In the genomic region with DNA sequence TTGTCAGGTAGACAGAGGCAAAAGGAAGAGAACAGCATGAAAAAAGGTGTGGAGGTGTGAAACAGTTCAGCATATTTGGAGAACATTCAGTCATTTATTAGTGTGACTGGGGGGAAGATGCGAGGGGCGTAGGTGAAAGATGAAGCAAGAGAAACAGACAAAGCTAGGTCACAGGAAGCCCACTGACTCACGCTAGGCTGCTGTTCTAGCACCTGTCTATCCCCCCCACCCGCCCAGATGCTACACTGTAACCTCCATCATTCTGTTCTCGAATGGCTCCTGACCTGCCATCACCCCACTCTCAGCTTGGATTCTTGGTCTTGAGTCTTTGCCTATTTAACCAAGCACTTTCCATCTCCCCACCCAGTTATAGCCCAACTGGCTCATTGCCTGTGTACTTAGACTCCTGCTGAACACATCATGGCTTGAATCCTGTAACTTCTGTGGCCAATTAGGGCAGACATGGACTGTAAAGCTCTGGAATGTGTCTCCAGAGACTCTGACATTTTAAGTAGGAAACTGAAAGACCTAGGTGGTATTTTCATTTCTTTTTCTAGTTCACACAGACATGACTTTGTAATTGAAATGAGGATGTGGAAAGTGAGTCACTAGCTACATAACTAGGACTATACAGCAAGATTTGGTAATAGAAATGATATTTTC, we compare ENCODE assay signal across 10 cellular contexts. TPM values are rescaled to one million over a fixed set of nuclear protein-coding genes. Genes with fewer than 3 reads are reported as not detected.
A peak's percentile ranks its signal among the peaks of the same experiment; 100 is the strongest.
DNase-seq lines count a peak whose midpoint lies in the region; ATAC-seq and TF ChIP-seq lines count a peak whose summit lies in the region.
"Had no signal": no experiment of that assay in that cellular context is flagged by ENCODE, and none has a peak within 500 bp of the region (broad histone marks: within the 10 kb centered on the region; RNA-seq: fewer than 3 reads in every experiment).

No MANE protein-coding gene starts in this region.

- peak; percentile 35 for ATAC-seq in GM21529 (IDR thresholded peaks at IDR 0.05; ENCODE audit: unreplicated experiment)
- ATAC-seq in HG02588 (IDR thresholded peaks at IDR 0.05; ENCODE audit: unreplicated experiment): no peak

- POLR2A ChIA-PET in BJ (lab: Charles Lee): interaction anchor here (0.6 to 2.4 kb wide), 4 partner anchors 9 to 63 kb away, joined by 3 to 9 read pairs (median 4); partner anchors contain the start of gene LOXL3

- peaks cover 8% of the 10 kb centered on the region for H3K4me1 ChIP-seq in Karpas-422 (ENCODE audit: low read length)
- H3K4me1 ChIP-seq: esophagus muscularis mucosa had no signal

- H2AFZ ChIP-seq in Karpas-422 (ENCODE audit: low read length): no peak overlapping the region

- H4K20me1 ChIP-seq in Karpas-422 (ENCODE audit: insufficient read depth, low read depth, low read length): no peaks in the 10 kb centered on the region

- no peaks in the 10 kb centered on the region for H3K9me3 ChIP-seq in Karpas-422 (ENCODE audit: low read length)
- H3K9me3 ChIP-seq: esophagus muscularis mucosa had no signal

- no peak overlapping the region for H3K9ac ChIP-seq in Karpas-422 (ENCODE audit: low read length)

- peak; percentile 96 for DNase-seq in BJ (ENCODE audit: low read depth)
- peak; percentile 41 to 50 for DNase-seq in activated T-cell treated with anti-CD3 and anti-CD28 coated beads, Interleukin-2, amount 50 U/mL, for 48 hours
- DNase-seq in islet precursor cell: peak; percentile 65
- no peak for DNase-seq in germinal center (ENCODE audit: low spot score)
- no peak for DNase-seq in Karpas-422
- DNase-seq in DMS 273 (lab: John Stamatoyannopoulos, UW; ENCODE audit: unreplicated experiment): no peak
- DNase-seq: H7 had no signal

- no peak for TF ChIP-seq CTCF in BJ (IDR thresholded peaks at IDR 0.05; ENCODE audit: insufficient read depth, low read depth, low read length)

- H3K4me2 ChIP-seq in Karpas-422 (ENCODE audit: low read depth, low read length, poor library complexity, severe bottlenecking): no peak overlapping the region

- H3K4me3 ChIP-seq in BJ (ENCODE audit: low read depth, low read length) (no peak overlapping the region), Karpas-422 (ENCODE audit: low read length) (no peak overlapping the region)
- H3K4me3 ChIP-seq: esophagus muscularis mucosa had no signal

- H3K79me2 ChIP-seq in Karpas-422 (ENCODE audit: low read length): no peaks in the 10 kb centered on the region

- H3K27ac ChIP-seq in Karpas-422 (ENCODE audit: low read length): no peak overlapping the region
- H3K27ac ChIP-seq: esophagus muscularis mucosa had no signal

- CTCF ChIA-PET in BJ (lab: Yijun Ruan, JAX): interaction anchor here (0.8 to 3.5 kb wide), 7 partner anchors 9 to 84 kb away, joined by 3 to 13 read pairs (median 4); partner anchors contain the start of genes CCDC142, LOXL3 and TTC31

- H3K36me3 ChIP-seq in BJ (ENCODE audit: control insufficient read depth, insufficient read depth, low read length) (no peaks in the 10 kb centered on the region), Karpas-422 (ENCODE audit: insufficient read depth, low read length) (no peaks in the 10 kb centered on the region)
- H3K36me3 ChIP-seq: esophagus muscularis mucosa had no signal

- no peaks in the 10 kb centered on the region for H3K27me3 ChIP-seq in BJ (ENCODE audit: control insufficient read depth, insufficient read depth, low read length)
- no peaks in the 10 kb centered on the region for H3K27me3 ChIP-seq in Karpas-422 (ENCODE audit: low read length)

- no peaks in the 10 kb centered on the region for H3K9me2 ChIP-seq in Karpas-422 (replicated peaks; ENCODE audit: insufficient read depth, low read length)

RNA-seq across cellular contexts. Expression of gene DOK1, which starts 12.0 kb away (rescaled TPM):
- 19.8 and 28.7 TPM in 2 replicates for polyA plus RNA-seq in BJ (2011; rRNA removed)
- polyA minus RNA-seq in BJ (2011; rRNA and poly(A)+ RNA removed): 18.5 and 29.9 TPM in 2 replicates
- 24.7 and 57.1 TPM in 2 replicates for total RNA-seq in Karpas-422 (2014; rRNA removed; shearing (Covaris generic); ENCODE audit: low replicate concordance)

RNA-seq across cellular contexts. Expression of gene LOXL3, which starts 12.8 kb away (rescaled TPM):
- 95.8 and 130 TPM in 2 replicates for polyA plus RNA-seq in BJ (2011; rRNA removed)
- 70.1 and 140 TPM in 2 replicates for polyA minus RNA-seq in BJ (2011; rRNA and poly(A)+ RNA removed)
- total RNA-seq in Karpas-422 (2014; rRNA removed; shearing (Covaris generic); ENCODE audit: low replicate concordance): 0.15 and 1.3 TPM in 2 replicates

RNA-seq across cellular contexts. Expression of gene HTRA2, which starts 36.8 kb away (rescaled TPM):
- 26.0 and 36.1 TPM in 2 replicates for polyA plus RNA-seq in BJ (2011; rRNA removed)
- 19.0 and 32.7 TPM in 2 replicates for polyA minus RNA-seq in BJ (2011; rRNA and poly(A)+ RNA removed)
- 36.8 and 72.1 TPM in 2 replicates for total RNA-seq in Karpas-422 (2014; rRNA removed; shearing (Covaris generic); ENCODE audit: low replicate concordance)

RNA-seq across cellular contexts. Expression of gene AUP1, which starts 37.0 kb away (rescaled TPM):
- polyA plus RNA-seq in BJ (2011; rRNA removed): 79.5 and 104 TPM in 2 replicates
- 57.6 and 71.8 TPM in 2 replicates for polyA minus RNA-seq in BJ (2011; rRNA and poly(A)+ RNA removed)
- 216 and 273 TPM in 2 replicates for total RNA-seq in Karpas-422 (2014; rRNA removed; shearing (Covaris generic); ENCODE audit: low replicate concordance)

RNA-seq across cellular contexts. Expression of gene DQX1, which starts 40.5 kb away (rescaled TPM):
- polyA plus RNA-seq in BJ (2011; rRNA removed): 0.12 TPM in 1 of 2 replicates, not detected in the other
- not detected in 2 replicates for polyA minus RNA-seq in BJ (2011; rRNA and poly(A)+ RNA removed)
- 1.4 and 22.6 TPM in 2 replicates for total RNA-seq in Karpas-422 (2014; rRNA removed; shearing (Covaris generic); ENCODE audit: low replicate concordance)
- total RNA-seq: esophagus muscularis mucosa had no signal

Comparison
In these comparisons a context has a peak if more than half of its experiments do, and no peak if none do; other contexts are left out.
1. DNase-seq: peak in BJ (single experiment), activated T-cell treated with anti-CD3 and anti-CD28 coated beads, Interleukin-2, amount 50 U/mL, for 48 hours (2 of 2) and islet precursor cell (single experiment); none in germinal center (single experiment), Karpas-422 (single experiment) and DMS 273 (single experiment).